In genomic region chr20:53939554-53940355, GRCh38 we compare ENCODE assay signal across 7 cellular contexts.
DNase-seq lines count a peak whose midpoint lies in the region; ATAC-seq and TF ChIP-seq lines count a peak whose summit lies in the region.

No MANE protein-coding gene starts in this region.

- in situ Hi-C loops in T47D (cut with HindIII; ENCODE audit: low pct_unique_long_range_greater_than_20kb, low sequenced_read_pairs): no loop called here

- DNase-seq in NCI-H1436 treated with DMSO at 0.1 percent for 48 hours (lab: John Stamatoyannopoulos, UW) (peak; percentile 73), UCSD-AML1 (lab: John Stamatoyannopoulos, UW; ENCODE audit: unreplicated experiment) (peak; percentile 90), T47D (ENCODE audit: low read depth in 1 of 2, low spot score in 1 of 2) (peak; percentile 75 to 97), iris pigment epithelial cell (ENCODE audit: low read depth) (peak; percentile 95)
- peak; percentile 54 for DNase-seq in stimulated activated CD4-positive, alpha-beta T cell treated with anti-CD3 and anti-CD28 coated beads, Interleukin-12 subunit alpha, Interleukin-12 subunit beta, amount 100 ng/mL, for 4 hours

- TF ChIP-seq CTCF in GM12874 (IDR thresholded peaks at IDR 0.05; ENCODE audit: insufficient read depth, low read depth, low read length): peak; percentile 68

- ATAC-seq in HG02642 (IDR thresholded peaks at IDR 0.05; ENCODE audit: poor library complexity, unreplicated experiment): peak; percentile 74

Comparison
In these comparisons a context has a peak if more than half of its experiments do, and no peak if none do; other contexts are left out.
1. Peak in every context shown above with its lines: DNase-seq and ATAC-seq.